In the genomic region with DNA sequence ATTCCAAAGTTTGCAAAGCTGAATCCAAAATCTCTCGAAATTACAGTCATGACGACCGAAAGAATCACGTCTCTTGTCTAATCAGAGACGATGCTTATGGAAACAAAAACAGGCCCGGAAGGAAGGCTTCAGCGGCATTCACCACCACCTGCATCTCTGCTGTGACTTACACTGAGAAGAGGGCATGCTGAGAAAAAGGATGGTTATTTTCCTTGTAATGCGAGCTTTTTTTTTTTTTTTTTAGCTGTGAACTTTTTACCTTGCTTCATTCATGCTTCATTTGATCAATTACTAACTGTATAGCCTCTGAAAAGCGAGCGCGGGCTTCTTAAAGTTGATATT, we compare ENCODE assay signal across 8 cellular contexts.
DNase-seq lines count a peak whose midpoint lies in the region; ATAC-seq, FAIRE-seq and TF ChIP-seq lines count a peak whose summit lies in the region.

No MANE protein-coding gene starts in this region.

- H3K9me3 Mint-ChIP-seq in HFFc6, result no peaks in the 10 kb centered on the region

- ATAC-seq in GM12878 (no peak), HG02840 (IDR thresholded peaks at IDR 0.05; ENCODE audit: low FRiP score, unreplicated experiment) (no peak), HG02610 (IDR thresholded peaks at IDR 0.05; ENCODE audit: unreplicated experiment) (no peak)

- no peak for FAIRE-seq in GM12878 (lab: Jason Lieb, UNC)

- H3K27me3 ChIP-seq in GM12878 (replicated peaks in 1 of 2; ENCODE audit: control insufficient read depth in 2 of 2, insufficient read depth in 2 of 2, low read length in 1 of 2) (peaks cover 2 to 31% of the 10 kb centered on the region in 2 experiments), mesenchymal stem cell (ENCODE audit: control insufficient read depth in 1 of 2, insufficient read depth in 1 of 2, low read length in 2 of 2) (peaks cover 0 to 11% of the 10 kb centered on the region in 2 experiments)

- H3K27ac ChIP-seq in GM12878 (ENCODE audit: control insufficient read depth, insufficient read depth), result no peak overlapping the region
- H3K27ac ChIP-seq in mesenchymal stem cell (ENCODE audit: low read length, poor library complexity, severe bottlenecking), result peak overlapping the region; percentile 23

- no peak for DNase-seq in AG10803 (ENCODE audit: low read depth)
- DNase-seq in HFFc6, result no peak
- DNase-seq in GM12878 (ENCODE audit: low read depth, low spot score), result no peak
- no peak for DNase-seq in mesenchymal stem cell
- DNase-seq in mesenteric fat pad (ENCODE audit: low spot score), result no peak
- no peak for DNase-seq in NCI-H2196 (lab: John Stamatoyannopoulos, UW; ENCODE audit: unreplicated experiment)

- H3K14ac ChIP-seq in mesenchymal stem cell (ENCODE audit: low read length in 2 of 2), result no peak overlapping the region

- H3K9ac ChIP-seq in GM12878 (ENCODE audit: control insufficient read depth, insufficient read depth, low read length) (no peak overlapping the region), mesenchymal stem cell (ENCODE audit: low read length) (peak overlapping the region; percentile 80)

- H3K27ac Mint-ChIP-seq in HFFc6, result peak overlapping the region; percentile 86

- H3K4me1 ChIP-seq in GM12878 (ENCODE audit: control insufficient read depth, insufficient read depth, low read length) (0 out of 2 replicates have a peak, but pooled peaks cover 3% of the 10 kb centered on the region), mesenchymal stem cell (ENCODE audit: control insufficient read depth, insufficient read depth, low read depth, low read length) (peaks cover 2% of the 10 kb centered on the region)

- H3K79me2 ChIP-seq in GM12878 (ENCODE audit: control insufficient read depth, insufficient read depth, low read length), result no peaks in the 10 kb centered on the region

- peak overlapping the region; percentile 75; the same call in 1 of the 2 replicates for H3K4me2 ChIP-seq in GM12878 (ENCODE audit: control insufficient read depth, insufficient read depth)
- H3K4me2 ChIP-seq in mesenchymal stem cell (ENCODE audit: low read length, poor library complexity, severe bottlenecking), result peak overlapping the region; percentile 97

- no peak overlapping the region for H4K8ac ChIP-seq in mesenchymal stem cell (ENCODE audit: low read length)

- H2BK120ac ChIP-seq in mesenchymal stem cell (ENCODE audit: low read depth, low read length), result no peak overlapping the region

- peak overlapping the region; percentile 90 for H3K4me3 Mint-ChIP-seq in HFFc6

- peaks cover 4% of the 10 kb centered on the region for H3K79me1 ChIP-seq in mesenchymal stem cell (replicated peaks; ENCODE audit: low read length, poor library complexity, severe bottlenecking)

- no peak for TF ChIP-seq EP300 in GM12878 (IDR thresholded peaks at IDR 0.05; ENCODE audit: borderline replicate concordance in 1 of 2, control insufficient read depth in 1 of 2, low read depth in 2 of 2, low read length in 2 of 2)

- H3K4me3 ChIP-seq in AG10803 (ENCODE audit: low read length), result peak overlapping the region; percentile 73
- peak overlapping the region; percentile 42; the same call in 1 of the 2 replicates for H3K4me3 ChIP-seq in GM12878
- H3K4me3 ChIP-seq in mesenchymal stem cell (ENCODE audit: insufficient read depth in 1 of 2, low read depth in 1 of 2, low read length in 2 of 2), result peak overlapping the region in 1 of 2 experiments; percentile 81

- H3K36me3 Mint-ChIP-seq in HFFc6 (ENCODE audit: low read depth), result peaks cover 13% of the 10 kb centered on the region

- H3K9me3 ChIP-seq in GM12878 (replicated peaks; ENCODE audit: control insufficient read depth, insufficient read depth, low read length) (no peaks in the 10 kb centered on the region), mesenchymal stem cell (ENCODE audit: control insufficient read depth, low read length) (no peaks in the 10 kb centered on the region)

- POLR2A ChIA-PET in GM12878 (lab: Charles Lee), result interaction anchor here (1.0 kb wide), 1 partner anchor 16 kb away, joined by 3 read pairs; no protein-coding TSS in a partner anchor

- H2BK12ac ChIP-seq in mesenchymal stem cell (ENCODE audit: low read length in 2 of 2), result no peak overlapping the region

- no peak for TF ChIP-seq POLR2A in GM12878 (IDR thresholded peaks at IDR 0.05; ENCODE audit: low read depth, low read length)

- H2AFZ ChIP-seq in GM12878 (ENCODE audit: control insufficient read depth, low read depth, low read length), result no peak overlapping the region
- H2AFZ ChIP-seq in mesenchymal stem cell (ENCODE audit: low read depth, low read length), result no peak overlapping the region

- no peak overlapping the region for H4K91ac ChIP-seq in mesenchymal stem cell (ENCODE audit: low read length)

- no peak overlapping the region for H2AK5ac ChIP-seq in mesenchymal stem cell (ENCODE audit: low read length, severe bottlenecking)

- H3K4ac ChIP-seq in mesenchymal stem cell (ENCODE audit: low read depth in 1 of 2, low read length in 2 of 2), result peak overlapping the region in 1 of 2 experiments; percentile 54

- H3K27me3 Mint-ChIP-seq in HFFc6 (ENCODE audit: insufficient read depth), result peaks cover 5% of the 10 kb centered on the region

- no peak overlapping the region for H2BK5ac ChIP-seq in mesenchymal stem cell (ENCODE audit: low read depth, low read length, poor library complexity, severe bottlenecking)

- intact Hi-C loops in GM12878 (cut with micrococcal nuclease; ENCODE audit: unreplicated experiment), result no loop called here

- no peaks in the 10 kb centered on the region for H3K36me3 ChIP-seq in GM12878 (ENCODE audit: control insufficient read depth in 2 of 2, insufficient read depth in 2 of 2, low read length in 1 of 2)
- H3K36me3 ChIP-seq in mesenchymal stem cell (ENCODE audit: control insufficient read depth in 1 of 2, insufficient read depth in 2 of 2, low read depth in 1 of 2, low read length in 2 of 2), result no peaks in the 10 kb centered on the region

- WGBS in GM12878 (ENCODE audit: insufficient coverage, insufficient replicate concordance, low lambda C conversion rate, missing lambda C conversion rate), result 2% methylated on average over 11 of the region's 11 CpGs
- WGBS in mesenchymal stem cell, result 9% methylated on average over 10 of the region's 11 CpGs

- H4K20me1 ChIP-seq in GM12878 (ENCODE audit: control insufficient read depth, insufficient read depth), result no peaks in the 10 kb centered on the region

- in situ Hi-C loops in GM12878 (cut with MboI), result no loop called here

- SMC1A ChIA-PET in GM12878 (lab: Charles Lee; ENCODE audit: uncharacterized antibody, unreplicated experiment), result no interaction called here

- H3K18ac ChIP-seq in mesenchymal stem cell (ENCODE audit: low read depth in 1 of 2, low read length in 2 of 2), result peak overlapping the region in 1 of 2 experiments; percentile 97

- no peak overlapping the region for H2BK15ac ChIP-seq in mesenchymal stem cell (ENCODE audit: low read depth, poor library complexity, severe bottlenecking)

- no TSS peak for BruUV-seq in GM12878 (replicated peaks; lab: Mats Ljungman, UMichigan)

- peaks cover 52% of the 10 kb centered on the region for H3K4me1 Mint-ChIP-seq in HFFc6 (ENCODE audit: low read depth)

- no peak for TF ChIP-seq CTCF in AG10803 (conservative IDR thresholded peaks at IDR 0.05; ENCODE audit: low read length)
- TF ChIP-seq CTCF in HFFc6 (IDR thresholded peaks at IDR 0.05), result no peak
- TF ChIP-seq CTCF in GM12878 (IDR thresholded peaks at IDR 0.05 in 2 of 3, conservative IDR thresholded peaks at IDR 0.05 in 1 of 3; ENCODE audit: control insufficient read depth in 2 of 3, extremely low read depth in 1 of 3, insufficient read depth in 1 of 3, low read depth in 3 of 3, low read length in 3 of 3), result no peak

- no peak for TF ChIP-seq RAD21 in GM12878 (IDR thresholded peaks at IDR 0.05; ENCODE audit: insufficient read depth, low read depth, low read length)

- CTCF ChIA-PET in GM12878 (lab: Yijun Ruan, JAX), result no interaction called here

- no peak overlapping the region for H3K23ac ChIP-seq in mesenchymal stem cell (ENCODE audit: low read length in 2 of 2)

- RAD21 ChIA-PET in GM12878 (lab: Charles Lee; ENCODE audit: unreplicated experiment), result no interaction called here

TF ChIP-seq in GM12878, 131 proteins besides CTCF, POLR2A, EP300 and RAD21 (continues in another document):
- TF ChIP-seq, protein P1, sequence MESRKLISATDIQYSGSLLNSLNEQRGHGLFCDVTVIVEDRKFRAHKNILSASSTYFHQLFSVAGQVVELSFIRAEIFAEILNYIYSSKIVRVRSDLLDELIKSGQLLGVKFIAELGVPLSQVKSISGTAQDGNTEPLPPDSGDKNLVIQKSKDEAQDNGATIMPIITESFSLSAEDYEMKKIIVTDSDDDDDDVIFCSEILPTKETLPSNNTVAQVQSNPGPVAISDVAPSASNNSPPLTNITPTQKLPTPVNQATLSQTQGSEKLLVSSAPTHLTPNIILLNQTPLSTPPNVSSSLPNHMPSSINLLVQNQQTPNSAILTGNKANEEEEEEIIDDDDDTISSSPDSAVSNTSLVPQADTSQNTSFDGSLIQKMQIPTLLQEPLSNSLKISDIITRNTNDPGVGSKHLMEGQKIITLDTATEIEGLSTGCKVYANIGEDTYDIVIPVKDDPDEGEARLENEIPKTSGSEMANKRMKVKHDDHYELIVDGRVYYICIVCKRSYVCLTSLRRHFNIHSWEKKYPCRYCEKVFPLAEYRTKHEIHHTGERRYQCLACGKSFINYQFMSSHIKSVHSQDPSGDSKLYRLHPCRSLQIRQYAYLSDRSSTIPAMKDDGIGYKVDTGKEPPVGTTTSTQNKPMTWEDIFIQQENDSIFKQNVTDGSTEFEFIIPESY (IDR thresholded peaks at IDR 0.05), result no peak
- TF ChIP-seq, protein P2, sequence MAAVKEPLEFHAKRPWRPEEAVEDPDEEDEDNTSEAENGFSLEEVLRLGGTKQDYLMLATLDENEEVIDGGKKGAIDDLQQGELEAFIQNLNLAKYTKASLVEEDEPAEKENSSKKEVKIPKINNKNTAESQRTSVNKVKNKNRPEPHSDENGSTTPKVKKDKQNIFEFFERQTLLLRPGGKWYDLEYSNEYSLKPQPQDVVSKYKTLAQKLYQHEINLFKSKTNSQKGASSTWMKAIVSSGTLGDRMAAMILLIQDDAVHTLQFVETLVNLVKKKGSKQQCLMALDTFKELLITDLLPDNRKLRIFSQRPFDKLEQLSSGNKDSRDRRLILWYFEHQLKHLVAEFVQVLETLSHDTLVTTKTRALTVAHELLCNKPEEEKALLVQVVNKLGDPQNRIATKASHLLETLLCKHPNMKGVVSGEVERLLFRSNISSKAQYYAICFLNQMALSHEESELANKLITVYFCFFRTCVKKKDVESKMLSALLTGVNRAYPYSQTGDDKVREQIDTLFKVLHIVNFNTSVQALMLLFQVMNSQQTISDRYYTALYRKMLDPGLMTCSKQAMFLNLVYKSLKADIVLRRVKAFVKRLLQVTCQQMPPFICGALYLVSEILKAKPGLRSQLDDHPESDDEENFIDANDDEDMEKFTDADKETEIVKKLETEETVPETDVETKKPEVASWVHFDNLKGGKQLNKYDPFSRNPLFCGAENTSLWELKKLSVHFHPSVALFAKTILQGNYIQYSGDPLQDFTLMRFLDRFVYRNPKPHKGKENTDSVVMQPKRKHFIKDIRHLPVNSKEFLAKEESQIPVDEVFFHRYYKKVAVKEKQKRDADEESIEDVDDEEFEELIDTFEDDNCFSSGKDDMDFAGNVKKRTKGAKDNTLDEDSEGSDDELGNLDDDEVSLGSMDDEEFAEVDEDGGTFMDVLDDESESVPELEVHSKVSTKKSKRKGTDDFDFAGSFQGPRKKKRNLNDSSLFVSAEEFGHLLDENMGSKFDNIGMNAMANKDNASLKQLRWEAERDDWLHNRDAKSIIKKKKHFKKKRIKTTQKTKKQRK (IDR thresholded peaks at IDR 0.05; ENCODE audit: low read depth, low read length), result no peak
- no peak for TF ChIP-seq ZNF207 (IDR thresholded peaks at IDR 0.05; ENCODE audit: borderline replicate concordance)
